In the genomic region with DNA sequence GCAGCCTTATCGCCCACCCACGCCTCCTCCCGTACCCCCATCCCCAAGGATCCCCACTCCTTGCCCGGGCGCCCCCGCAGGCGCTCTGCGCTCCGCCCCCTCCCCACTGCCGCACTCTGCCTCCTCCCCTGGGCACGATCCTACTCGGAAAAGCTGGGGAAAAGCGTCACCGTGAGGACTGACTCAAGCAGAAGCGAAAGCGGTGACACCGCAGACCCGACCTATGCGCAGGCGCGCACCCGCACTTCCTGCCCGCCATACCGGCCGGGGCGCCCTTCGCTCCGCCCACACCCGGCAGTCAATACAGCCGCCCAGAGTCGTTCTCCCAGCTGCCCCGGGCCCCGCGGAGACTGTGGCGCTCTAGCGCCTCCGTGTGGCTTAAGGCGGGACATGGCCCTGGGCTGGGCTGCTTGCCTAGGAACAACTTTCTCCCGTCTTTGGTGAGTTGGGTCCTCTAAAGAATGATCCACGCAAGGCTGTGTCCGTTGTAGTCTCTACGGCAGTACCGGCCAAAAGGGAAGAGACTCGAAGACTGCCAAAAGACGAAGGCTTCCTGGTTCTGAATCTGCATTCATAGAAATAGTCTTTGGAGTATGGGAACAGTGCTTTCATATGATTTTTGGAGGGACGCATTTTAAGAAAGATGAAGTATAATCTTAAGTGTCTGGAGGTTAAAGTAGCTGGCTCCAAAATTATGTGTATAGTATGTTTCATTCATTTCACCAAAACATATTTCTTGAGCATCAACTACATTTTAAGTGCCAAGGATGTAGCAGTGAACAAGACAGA, we compare ENCODE assay signal across 1 cellular context.
TF ChIP-seq lines count a peak whose summit lies in the region.

A gene (minus strand): TSS at position 207 of the 789 bp plus-strand sequence. CDS start 7,432 bp downstream, outside the sequence.

TF ChIP-seq in K562, 482 proteins besides CTCF, POLR2A, EP300 and RAD21 (continued from another document and continues in another):
- TF ChIP-seq, protein P1, sequence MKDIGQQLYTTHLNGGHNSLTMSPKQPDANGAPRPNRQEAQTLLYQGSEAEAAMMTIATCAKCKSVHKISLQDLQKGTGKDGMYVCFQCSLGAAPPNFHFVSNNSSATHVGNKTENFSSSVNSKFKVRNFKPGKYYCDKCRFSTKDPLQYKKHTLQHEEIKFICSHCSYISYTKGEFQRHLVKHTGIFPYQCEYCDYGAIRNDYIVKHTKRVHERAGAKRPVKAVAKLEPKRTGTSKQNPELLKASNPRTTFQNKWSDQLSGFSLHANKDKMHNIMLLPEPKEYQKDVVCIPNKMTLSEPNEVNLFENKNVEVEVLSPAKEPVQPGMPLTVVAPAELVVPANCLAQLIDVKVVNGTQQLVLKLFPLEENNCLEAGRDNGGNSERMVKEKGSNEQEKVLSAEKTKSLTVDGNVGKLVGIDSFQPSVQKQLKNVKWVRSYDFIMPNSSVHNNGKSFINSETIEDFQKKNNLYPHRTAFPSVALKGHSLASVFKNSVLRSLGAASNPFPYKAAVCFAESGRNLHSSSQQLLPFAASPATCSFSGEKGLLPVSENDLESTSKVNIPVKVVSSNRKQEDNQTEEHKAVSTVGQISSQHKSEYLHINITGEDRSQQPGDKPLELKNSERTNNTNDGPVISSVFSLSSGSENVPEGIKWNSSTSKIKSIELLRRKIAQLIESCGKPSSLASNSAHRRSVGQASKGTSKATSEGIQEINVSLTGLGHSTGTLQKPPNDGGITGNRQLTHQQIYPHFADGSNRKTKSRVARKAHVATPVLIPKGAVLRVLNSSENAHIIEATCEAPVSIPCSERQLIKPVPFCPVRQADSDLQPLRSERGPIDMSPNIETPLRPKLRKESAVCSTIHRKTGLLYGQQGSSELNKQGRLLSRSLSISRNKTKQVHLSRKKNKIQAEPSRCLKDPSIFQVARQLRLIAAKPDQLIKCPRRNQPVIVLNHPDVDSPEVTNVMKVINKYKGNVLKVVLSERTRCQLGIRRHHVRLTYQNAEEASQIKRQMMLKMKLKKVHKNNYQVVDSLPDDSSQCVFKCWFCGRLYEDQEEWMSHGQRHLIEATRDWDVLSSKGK (CRISPR knock-in tag; IDR thresholded peaks at IDR 0.05) = no peak
- peak; percentile 48 to 92 (median 86) for TF ChIP-seq YY1 (IDR thresholded peaks at IDR 0.05; ENCODE audit: borderline replicate concordance in 1 of 3, control insufficient read depth in 1 of 3, extremely low read depth in 1 of 3, insufficient read depth in 3 of 3, insufficient read length in 1 of 3, insufficient replicate concordance in 2 of 3, low read depth in 1 of 3, low read length in 2 of 3)
- TF ChIP-seq ZNF23 (CRISPR knock-in tag; IDR thresholded peaks at IDR 0.05) = no peak
- TF ChIP-seq XRCC4 (IDR thresholded peaks at IDR 0.05; ENCODE audit: extremely low read depth, insufficient read depth, insufficient read length) = no peak
- no peak for TF ChIP-seq FOXP1 (CRISPR knock-in tag; IDR thresholded peaks at IDR 0.05)
- no peak for TF ChIP-seq IFI16 (CRISPR knock-in tag; IDR thresholded peaks at IDR 0.05)
- peak; percentile 65 for TF ChIP-seq JUND (IDR thresholded peaks at IDR 0.05; ENCODE audit: borderline replicate concordance, low read depth, low read length)
- TF ChIP-seq JUND (tag; IDR thresholded peaks at IDR 0.05; ENCODE audit: borderline replicate concordance, low read depth, low read length) = peak; percentile 53; the same call in 1 of the 3 replicates
- TF ChIP-seq NBN (IDR thresholded peaks at IDR 0.05; ENCODE audit: low read depth) = peak; percentile 34; the same call in 1 of the 2 replicates
- 0 out of 2 replicates have a peak, but pooled peaks have one; percentile 31 for TF ChIP-seq TRIM28 (IDR thresholded peaks at IDR 0.05)
- no peak for TF ChIP-seq CAMTA2 (CRISPR knock-in tag; conservative IDR thresholded peaks at IDR 0.05)
- TF ChIP-seq, protein P2, sequence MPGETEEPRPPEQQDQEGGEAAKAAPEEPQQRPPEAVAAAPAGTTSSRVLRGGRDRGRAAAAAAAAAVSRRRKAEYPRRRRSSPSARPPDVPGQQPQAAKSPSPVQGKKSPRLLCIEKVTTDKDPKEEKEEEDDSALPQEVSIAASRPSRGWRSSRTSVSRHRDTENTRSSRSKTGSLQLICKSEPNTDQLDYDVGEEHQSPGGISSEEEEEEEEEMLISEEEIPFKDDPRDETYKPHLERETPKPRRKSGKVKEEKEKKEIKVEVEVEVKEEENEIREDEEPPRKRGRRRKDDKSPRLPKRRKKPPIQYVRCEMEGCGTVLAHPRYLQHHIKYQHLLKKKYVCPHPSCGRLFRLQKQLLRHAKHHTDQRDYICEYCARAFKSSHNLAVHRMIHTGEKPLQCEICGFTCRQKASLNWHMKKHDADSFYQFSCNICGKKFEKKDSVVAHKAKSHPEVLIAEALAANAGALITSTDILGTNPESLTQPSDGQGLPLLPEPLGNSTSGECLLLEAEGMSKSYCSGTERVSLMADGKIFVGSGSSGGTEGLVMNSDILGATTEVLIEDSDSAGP (CRISPR knock-in tag; IDR thresholded peaks at IDR 0.05) = no peak
- no peak for TF ChIP-seq OTX1 (CRISPR knock-in tag; IDR thresholded peaks at IDR 0.05)
- TF ChIP-seq ZNF133 (CRISPR knock-in tag; IDR thresholded peaks at IDR 0.05) = no peak
- TF ChIP-seq SMARCA5 (IDR thresholded peaks at IDR 0.05) = no peak
- 0 out of 4 replicates have a peak, but pooled peaks of 1 of the 2 experiments have one; percentile 32 for TF ChIP-seq NONO (IDR thresholded peaks at IDR 0.05; ENCODE audit: low read depth in 2 of 2, low read length in 1 of 2)
- TF ChIP-seq, protein P3, sequence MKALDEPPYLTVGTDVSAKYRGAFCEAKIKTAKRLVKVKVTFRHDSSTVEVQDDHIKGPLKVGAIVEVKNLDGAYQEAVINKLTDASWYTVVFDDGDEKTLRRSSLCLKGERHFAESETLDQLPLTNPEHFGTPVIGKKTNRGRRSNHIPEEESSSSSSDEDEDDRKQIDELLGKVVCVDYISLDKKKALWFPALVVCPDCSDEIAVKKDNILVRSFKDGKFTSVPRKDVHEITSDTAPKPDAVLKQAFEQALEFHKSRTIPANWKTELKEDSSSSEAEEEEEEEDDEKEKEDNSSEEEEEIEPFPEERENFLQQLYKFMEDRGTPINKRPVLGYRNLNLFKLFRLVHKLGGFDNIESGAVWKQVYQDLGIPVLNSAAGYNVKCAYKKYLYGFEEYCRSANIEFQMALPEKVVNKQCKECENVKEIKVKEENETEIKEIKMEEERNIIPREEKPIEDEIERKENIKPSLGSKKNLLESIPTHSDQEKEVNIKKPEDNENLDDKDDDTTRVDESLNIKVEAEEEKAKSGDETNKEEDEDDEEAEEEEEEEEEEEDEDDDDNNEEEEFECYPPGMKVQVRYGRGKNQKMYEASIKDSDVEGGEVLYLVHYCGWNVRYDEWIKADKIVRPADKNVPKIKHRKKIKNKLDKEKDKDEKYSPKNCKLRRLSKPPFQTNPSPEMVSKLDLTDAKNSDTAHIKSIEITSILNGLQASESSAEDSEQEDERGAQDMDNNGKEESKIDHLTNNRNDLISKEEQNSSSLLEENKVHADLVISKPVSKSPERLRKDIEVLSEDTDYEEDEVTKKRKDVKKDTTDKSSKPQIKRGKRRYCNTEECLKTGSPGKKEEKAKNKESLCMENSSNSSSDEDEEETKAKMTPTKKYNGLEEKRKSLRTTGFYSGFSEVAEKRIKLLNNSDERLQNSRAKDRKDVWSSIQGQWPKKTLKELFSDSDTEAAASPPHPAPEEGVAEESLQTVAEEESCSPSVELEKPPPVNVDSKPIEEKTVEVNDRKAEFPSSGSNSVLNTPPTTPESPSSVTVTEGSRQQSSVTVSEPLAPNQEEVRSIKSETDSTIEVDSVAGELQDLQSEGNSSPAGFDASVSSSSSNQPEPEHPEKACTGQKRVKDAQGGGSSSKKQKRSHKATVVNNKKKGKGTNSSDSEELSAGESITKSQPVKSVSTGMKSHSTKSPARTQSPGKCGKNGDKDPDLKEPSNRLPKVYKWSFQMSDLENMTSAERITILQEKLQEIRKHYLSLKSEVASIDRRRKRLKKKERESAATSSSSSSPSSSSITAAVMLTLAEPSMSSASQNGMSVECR (CRISPR knock-in tag; IDR thresholded peaks at IDR 0.05) = peak; percentile 23; the same call in 1 of the 2 replicates
- TF ChIP-seq, protein P4, sequence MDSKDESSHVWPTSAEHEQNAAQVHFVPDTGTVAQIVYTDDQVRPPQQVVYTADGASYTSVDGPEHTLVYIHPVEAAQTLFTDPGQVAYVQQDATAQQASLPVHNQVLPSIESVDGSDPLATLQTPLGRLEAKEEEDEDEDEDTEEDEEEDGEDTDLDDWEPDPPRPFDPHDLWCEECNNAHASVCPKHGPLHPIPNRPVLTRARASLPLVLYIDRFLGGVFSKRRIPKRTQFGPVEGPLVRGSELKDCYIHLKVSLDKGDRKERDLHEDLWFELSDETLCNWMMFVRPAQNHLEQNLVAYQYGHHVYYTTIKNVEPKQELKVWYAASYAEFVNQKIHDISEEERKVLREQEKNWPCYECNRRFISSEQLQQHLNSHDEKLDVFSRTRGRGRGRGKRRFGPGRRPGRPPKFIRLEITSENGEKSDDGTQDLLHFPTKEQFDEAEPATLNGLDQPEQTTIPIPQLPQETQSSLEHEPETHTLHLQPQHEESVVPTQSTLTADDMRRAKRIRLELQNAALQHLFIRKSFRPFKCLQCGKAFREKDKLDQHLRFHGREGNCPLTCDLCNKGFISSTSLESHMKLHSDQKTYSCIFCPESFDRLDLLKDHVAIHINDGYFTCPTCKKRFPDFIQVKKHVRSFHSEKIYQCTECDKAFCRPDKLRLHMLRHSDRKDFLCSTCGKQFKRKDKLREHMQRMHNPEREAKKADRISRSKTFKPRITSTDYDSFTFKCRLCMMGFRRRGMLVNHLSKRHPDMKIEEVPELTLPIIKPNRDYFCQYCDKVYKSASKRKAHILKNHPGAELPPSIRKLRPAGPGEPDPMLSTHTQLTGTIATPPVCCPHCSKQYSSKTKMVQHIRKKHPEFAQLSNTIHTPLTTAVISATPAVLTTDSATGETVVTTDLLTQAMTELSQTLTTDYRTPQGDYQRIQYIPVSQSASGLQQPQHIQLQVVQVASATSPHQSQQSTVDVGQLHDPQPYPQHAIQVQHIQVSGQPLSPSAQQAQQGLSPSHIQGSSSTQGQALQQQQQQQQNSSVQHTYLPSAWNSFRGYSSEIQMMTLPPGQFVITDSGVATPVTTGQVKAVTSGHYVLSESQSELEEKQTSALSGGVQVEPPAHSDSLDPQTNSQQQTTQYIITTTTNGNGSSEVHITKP (IDR thresholded peaks at IDR 0.05; ENCODE audit: partially characterized antibody) = no peak
- TF ChIP-seq ZNF583 (CRISPR knock-in tag; IDR thresholded peaks at IDR 0.05) = no peak
- TF ChIP-seq ZNF324 (CRISPR knock-in tag; IDR thresholded peaks at IDR 0.05) = no peak
- no peak for TF ChIP-seq ZNF57 (CRISPR knock-in tag; IDR thresholded peaks at IDR 0.05)
- no peak for TF ChIP-seq RCOR1 (IDR thresholded peaks at IDR 0.05; ENCODE audit: borderline replicate concordance in 1 of 2, low read depth in 2 of 2, low read length in 2 of 2)
- no peak for TF ChIP-seq SNRNP70 (optimal IDR thresholded peaks at IDR 0.05; ENCODE audit: low read depth, low read length)
- no peak for TF ChIP-seq U2AF2 (optimal IDR thresholded peaks at IDR 0.05; ENCODE audit: low read depth, low read length)
- no peak for TF ChIP-seq MTA1 (IDR thresholded peaks at IDR 0.05; ENCODE audit: borderline replicate concordance)
- TF ChIP-seq KLF13 (tag; IDR thresholded peaks at IDR 0.05; ENCODE audit: borderline replicate concordance, low read depth) = 0 out of 2 replicates have a peak, but pooled peaks have one; percentile 20
- no peak for TF ChIP-seq BCOR (IDR thresholded peaks at IDR 0.05)
- no peak for TF ChIP-seq SIN3A (IDR thresholded peaks at IDR 0.05; ENCODE audit: borderline replicate concordance in 2 of 2, control insufficient read depth in 1 of 2, low read depth in 2 of 2, low read length in 2 of 2)
- no peak for TF ChIP-seq SAFB (IDR thresholded peaks at IDR 0.05; ENCODE audit: borderline replicate concordance, low read depth, low read length)
- peak; percentile 32; the same call in 1 of the 2 replicates for TF ChIP-seq TCF3 (CRISPR knock-in tag; IDR thresholded peaks at IDR 0.05)
- TF ChIP-seq, protein P5, sequence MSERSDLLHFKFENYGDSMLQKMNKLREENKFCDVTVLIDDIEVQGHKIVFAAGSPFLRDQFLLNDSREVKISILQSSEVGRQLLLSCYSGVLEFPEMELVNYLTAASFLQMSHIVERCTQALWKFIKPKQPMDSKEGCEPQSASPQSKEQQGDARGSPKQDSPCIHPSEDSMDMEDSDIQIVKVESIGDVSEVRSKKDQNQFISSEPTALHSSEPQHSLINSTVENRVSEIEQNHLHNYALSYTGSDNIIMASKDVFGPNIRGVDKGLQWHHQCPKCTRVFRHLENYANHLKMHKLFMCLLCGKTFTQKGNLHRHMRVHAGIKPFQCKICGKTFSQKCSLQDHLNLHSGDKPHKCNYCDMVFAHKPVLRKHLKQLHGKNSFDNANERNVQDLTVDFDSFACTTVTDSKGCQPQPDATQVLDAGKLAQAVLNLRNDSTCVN (CRISPR knock-in tag; IDR thresholded peaks at IDR 0.05) = no peak
- TF ChIP-seq, protein P6, sequence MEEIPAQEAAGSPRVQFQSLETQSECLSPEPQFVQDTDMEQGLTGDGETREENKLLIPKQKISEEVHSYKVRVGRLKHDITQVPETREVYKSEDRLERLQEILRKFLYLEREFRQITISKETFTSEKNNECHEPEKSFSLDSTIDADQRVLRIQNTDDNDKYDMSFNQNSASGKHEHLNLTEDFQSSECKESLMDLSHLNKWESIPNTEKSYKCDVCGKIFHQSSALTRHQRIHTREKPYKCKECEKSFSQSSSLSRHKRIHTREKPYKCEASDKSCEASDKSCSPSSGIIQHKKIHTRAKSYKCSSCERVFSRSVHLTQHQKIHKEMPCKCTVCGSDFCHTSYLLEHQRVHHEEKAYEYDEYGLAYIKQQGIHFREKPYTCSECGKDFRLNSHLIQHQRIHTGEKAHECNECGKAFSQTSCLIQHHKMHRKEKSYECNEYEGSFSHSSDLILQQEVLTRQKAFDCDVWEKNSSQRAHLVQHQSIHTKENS (CRISPR knock-in tag; IDR thresholded peaks at IDR 0.05) = no peak
- TF ChIP-seq RB1 (IDR thresholded peaks at IDR 0.05; ENCODE audit: low read depth) = peak; percentile 84
- TF ChIP-seq, protein P7, sequence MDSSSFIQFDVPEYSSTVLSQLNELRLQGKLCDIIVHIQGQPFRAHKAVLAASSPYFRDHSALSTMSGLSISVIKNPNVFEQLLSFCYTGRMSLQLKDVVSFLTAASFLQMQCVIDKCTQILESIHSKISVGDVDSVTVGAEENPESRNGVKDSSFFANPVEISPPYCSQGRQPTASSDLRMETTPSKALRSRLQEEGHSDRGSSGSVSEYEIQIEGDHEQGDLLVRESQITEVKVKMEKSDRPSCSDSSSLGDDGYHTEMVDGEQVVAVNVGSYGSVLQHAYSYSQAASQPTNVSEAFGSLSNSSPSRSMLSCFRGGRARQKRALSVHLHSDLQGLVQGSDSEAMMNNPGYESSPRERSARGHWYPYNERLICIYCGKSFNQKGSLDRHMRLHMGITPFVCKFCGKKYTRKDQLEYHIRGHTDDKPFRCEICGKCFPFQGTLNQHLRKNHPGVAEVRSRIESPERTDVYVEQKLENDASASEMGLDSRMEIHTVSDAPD (CRISPR knock-in tag; IDR thresholded peaks at IDR 0.05) = no peak
- peak; percentile 17 to 68; a peak in 2 of 4 replicates for TF ChIP-seq FOXA3 (CRISPR knock-in tag; conservative IDR thresholded peaks at IDR 0.05 in 1 of 2, IDR thresholded peaks at IDR 0.05 in 1 of 2)
- no peak for TF ChIP-seq HLTF (IDR thresholded peaks at IDR 0.05)
- no peak for TF ChIP-seq HDAC2 (IDR thresholded peaks at IDR 0.05)
- peak; percentile 69 for TF ChIP-seq CCNT2 (IDR thresholded peaks at IDR 0.05; ENCODE audit: borderline replicate concordance, extremely low read depth, insufficient read length, low read depth, low read length)
- 0 out of 2 replicates have a peak, but pooled peaks have one; percentile 34 for TF ChIP-seq KLF16 (IDR thresholded peaks at IDR 0.05)
- peak; percentile 66; the same call in 1 of the 2 replicates for TF ChIP-seq MTA3 (IDR thresholded peaks at IDR 0.05; ENCODE audit: borderline replicate concordance)
- peak; percentile 82 for TF ChIP-seq MEIS2 (IDR thresholded peaks at IDR 0.05; ENCODE audit: partially characterized antibody)
- TF ChIP-seq IRF2 (CRISPR knock-in tag; IDR thresholded peaks at IDR 0.05) = no peak
